In the genomic region with DNA sequence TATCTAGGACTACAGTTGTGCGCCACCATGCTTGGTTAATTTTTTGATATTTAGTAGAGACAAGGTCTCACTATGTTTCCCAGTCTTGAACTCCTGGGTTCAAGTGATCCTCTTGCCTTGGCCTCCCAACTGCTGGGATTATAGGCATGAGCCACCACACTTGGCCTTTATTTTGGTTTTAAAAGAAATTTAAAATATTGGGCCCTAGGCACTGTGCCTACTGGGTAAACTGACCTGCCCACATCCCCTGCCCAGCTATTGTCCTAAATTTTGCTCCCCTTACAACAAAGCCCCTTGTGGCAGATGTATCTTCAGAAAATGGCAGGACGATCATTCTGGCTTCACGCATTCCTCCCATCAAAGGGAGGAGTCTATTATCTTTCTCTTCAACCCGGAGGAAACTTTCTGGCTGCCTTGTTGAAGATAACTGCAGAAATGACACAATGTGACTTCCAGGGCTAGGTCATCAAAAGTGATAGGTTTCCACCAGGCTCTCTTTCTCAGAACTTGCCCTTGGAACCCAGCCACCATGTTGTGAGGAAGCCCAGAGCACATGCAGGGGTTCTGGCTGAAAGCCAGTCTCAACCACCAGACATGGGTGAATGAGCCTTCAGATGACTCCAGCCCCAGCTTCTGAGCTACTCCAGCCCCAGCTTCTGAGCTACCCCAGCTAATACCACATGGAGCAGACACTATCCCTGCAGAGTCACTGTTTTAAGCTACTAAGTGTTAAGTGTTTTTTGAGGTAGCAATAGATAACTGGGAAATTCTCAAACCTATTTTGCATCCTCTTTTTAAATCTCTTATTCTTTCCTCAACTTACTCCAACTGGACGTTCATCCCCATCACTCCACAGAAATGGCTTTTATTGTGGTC, we compare ENCODE assay signal across 13 cellular contexts. TPM values are rescaled to one million over a fixed set of nuclear protein-coding genes. Genes with fewer than 3 reads are reported as not detected.
DNase-seq lines count a peak whose midpoint lies in the region; ATAC-seq, FAIRE-seq and TF ChIP-seq lines count a peak whose summit lies in the region.
"Had no signal": no experiment of that assay in that cellular context is flagged by ENCODE, and none has a peak within 500 bp of the region (broad histone marks: within the 10 kb centered on the region; RNA-seq: fewer than 3 reads in every experiment).

No MANE protein-coding gene starts in this region.

- POLR2A ChIA-PET in A549 (lab: Yijun Ruan, JAX) = interaction anchor here (0.6 kb wide), 1 partner anchor 691 kb away, joined by 3 read pairs; a partner anchor contains a TSS
- POLR2A ChIA-PET in HEK293T (lab: Yijun Ruan, JAX) = no interaction called here

- no peak for TF ChIP-seq EP300 in A549 (IDR thresholded peaks at IDR 0.05)

- H3K9me3 ChIP-seq in A549 = no peaks in the 10 kb centered on the region
- no peaks in the 10 kb centered on the region for H3K9me3 ChIP-seq in fibroblast of lung (ENCODE audit: control insufficient read depth, insufficient read depth, low read depth, low read length)
- H3K9me3 ChIP-seq in aorta (ENCODE audit: control insufficient read depth, low read length) = no peaks in the 10 kb centered on the region

- WGBS in A549 (ENCODE audit: missing lambda C conversion rate) = 82% methylated on average over 5 of the region's 5 CpGs
- WGBS in aorta, 2 donors = 91% methylated on average over 5 of the region's 5 CpGs

- TF ChIP-seq POLR2A in A549 (IDR thresholded peaks at IDR 0.05; ENCODE audit: low read length) = no peak

- H3K4me2 ChIP-seq in A549 = peak overlapping the region; percentile 55
- H3K4me2 ChIP-seq in fibroblast of lung (ENCODE audit: extremely low read depth, insufficient read depth, low read length) = peak overlapping the region; percentile 62
- H3K4me2 ChIP-seq: KMS-11 had no signal

- no peak overlapping the region for H2AFZ ChIP-seq in fibroblast of lung (ENCODE audit: low read length)

- FAIRE-seq in A549 (lab: Jason Lieb, UNC) = no peak

- no peaks in the 10 kb centered on the region for H3K27me3 ChIP-seq in fibroblast of lung (ENCODE audit: control insufficient read depth, insufficient read depth, low read length)
- H3K27me3 ChIP-seq in aorta (ENCODE audit: control insufficient read depth in 1 of 2, insufficient read depth in 2 of 2, low read length in 1 of 2) = no peaks in the 10 kb centered on the region

- no peaks in the 10 kb centered on the region for H4K20me1 ChIP-seq in fibroblast of lung (ENCODE audit: control insufficient read depth, extremely low read depth, insufficient read depth, low read length)

- H3K4me1 ChIP-seq in A549 (peaks cover 76% of the 10 kb centered on the region), fibroblast of lung (ENCODE audit: control insufficient read depth, extremely low read depth, insufficient read depth, low read length) (peaks cover 28% of the 10 kb centered on the region), aorta (ENCODE audit: control insufficient read depth in 1 of 2, insufficient read depth in 2 of 2, low read length in 2 of 2) (peaks cover 0 to 2% of the 10 kb centered on the region in 2 donors)

- TF ChIP-seq CTCF in A549 (IDR thresholded peaks at IDR 0.05) (no peak), fibroblast of lung (conservative IDR thresholded peaks at IDR 0.05 in 1 of 2, IDR thresholded peaks at IDR 0.05 in 1 of 2; ENCODE audit: low read depth in 1 of 2, low read length in 2 of 2) (no peak)

- ATAC-seq in A549 (peak in 1 of 2 experiments; percentile 17; a peak in 1 of 6 replicates), SK-N-SH treated with all-trans-retinoic acid at 6 μM for 48 hours (peak; percentile 40), aorta (ENCODE audit: low FRiP score) (no peak)
- ATAC-seq: T-cell had no signal

- H3K9ac ChIP-seq in fibroblast of lung (ENCODE audit: insufficient read depth, low read length) = no peak overlapping the region
- H3K9ac ChIP-seq: KMS-11 had no signal

- intact Hi-C loops in aorta (cut with DNase I) = no loop called here

- no peaks in the 10 kb centered on the region for H3K36me3 ChIP-seq in fibroblast of lung (ENCODE audit: control insufficient read depth, insufficient read depth, low read length)
- H3K36me3 ChIP-seq in aorta (ENCODE audit: control insufficient read depth in 1 of 2, insufficient read depth in 2 of 2, low read length in 1 of 2) = peaks cover 0 to 2% of the 10 kb centered on the region in 2 donors

- H3K27ac ChIP-seq in A549 (peak overlapping the region; percentile 72 to 86), fibroblast of lung (ENCODE audit: insufficient read depth, low read length) (peak overlapping the region; percentile 49), aorta (ENCODE audit: low read depth in 1 of 2, low read length in 2 of 2) (no peak overlapping the region)
- H3K27ac ChIP-seq: KMS-11 had no signal

- H3K79me2 ChIP-seq in fibroblast of lung (ENCODE audit: control insufficient read depth, insufficient read depth, low read length) = no peaks in the 10 kb centered on the region

- CTCF ChIA-PET in A549 (lab: Yijun Ruan, JAX) = interaction anchor here (0.6 to 5.8 kb wide), 5 partner anchors 15 to 123 kb away, joined by 3 to 31 read pairs (median 4); no protein-coding TSS in a partner anchor
- CTCF ChIA-PET in HEK293T (lab: Yijun Ruan, JAX) = interaction anchor here (1.0 kb wide), 1 partner anchor 15 kb away, joined by 5 read pairs; no protein-coding TSS in a partner anchor

- peak in 1 of 2 experiments; percentile 34 for DNase-seq in A549 (ENCODE audit: low read depth in 1 of 2, low spot score in 1 of 2)
- DNase-seq in HEK293T (ENCODE audit: extremely low spot score) = no peak
- DNase-seq in fibroblast of lung (ENCODE audit: low read depth in 2 of 2) = peak; percentile 77 to 82
- DNase-seq in islet precursor cell = no peak
- DNase-seq in CD1c-positive myeloid dendritic cell (ENCODE audit: extremely low spot score) = no peak
- no peak for DNase-seq in hepatic stellate cell (ENCODE audit: low spot score)
- no peak for DNase-seq in aorta
- DNase-seq: CD4-positive, CD25-positive, alpha-beta regulatory T cell; NCI-H748 treated with DMSO at 0.1 percent for 48 hours; T-cell had no signal

- TF ChIP-seq RAD21 in A549 (conservative IDR thresholded peaks at IDR 0.05 in 1 of 2, IDR thresholded peaks at IDR 0.05 in 1 of 2) = no peak

- H3K4me3 ChIP-seq in A549 (no peak overlapping the region), fibroblast of lung (replicated peaks in 1 of 4; ENCODE audit: control extremely low read depth in 1 of 4, insufficient read depth in 1 of 4, low read depth in 3 of 4, low read length in 4 of 4) (no peak overlapping the region), aorta (ENCODE audit: low read length in 2 of 2) (no peak overlapping the region)

TF ChIP-seq in A549, 52 proteins besides CTCF, POLR2A, EP300 and RAD21:
- no peak for TF ChIP-seq RCOR1 (IDR thresholded peaks at IDR 0.05; ENCODE audit: low read depth, low read length)

TF ChIP-seq in HEK293T, 16 proteins besides CTCF, POLR2A, EP300 and RAD21:
- 0 out of 2 replicates have a peak, but pooled peaks have one; percentile 28 for TF ChIP-seq ZNF384 (IDR thresholded peaks at IDR 0.05)
- TF ChIP-seq HDGF (IDR thresholded peaks at IDR 0.05; ENCODE audit: borderline replicate concordance) = no peak

TF ChIP-seq in SK-N-SH treated with all-trans-retinoic acid at 6 μM for 48 hours, 23 proteins besides CTCF, POLR2A, EP300 and RAD21 (continues in another document):
- TF ChIP-seq RARB (CRISPR knock-in tag; IDR thresholded peaks at IDR 0.05) = no peak

RNA-seq across cellular contexts. Expression of a gene that starts 4.6 kb away (rescaled TPM):
- polyA plus RNA-seq in A549 (2011; rRNA removed) (0.62 and 0.82 TPM in 2 replicates), A549 (2017; fragmentation: RNase III; extraction: RNeasy Plus Mini Kit Qiagen cat#74134 plus additional on column Dnase treatment) (0.90 to 1.0 TPM (median 0.98 TPM) in 3 replicates), fibroblast of lung (0.14 and 0.39 TPM in 2 replicates), aorta (1 to 10 TPM in 1 of 2 donors, under 1 TPM in 1; 0.88 to 2.4 TPM)
- polyA plus RNA-seq in A549 (2012; cell fraction: cytosol; rRNA removed) = 0.41 and 0.45 TPM in 2 replicates
- polyA plus RNA-seq in A549 (2012; cell fraction: nucleus; rRNA removed) = 1.1 and 2.3 TPM in 2 replicates
- 0.54 and 0.74 TPM in 2 replicates for polyA minus RNA-seq in A549 (2011; rRNA and poly(A)+ RNA removed)
- total RNA-seq in fibroblast of lung (under 0.01 and 0.83 TPM in 2 replicates), aorta (1 to 10 TPM; 2.0 to 4.1 TPM)
- 0.12 and 0.14 TPM in 2 replicates for polyA plus RNA-seq in fibroblast of lung (2012)
- polyA minus RNA-seq in fibroblast of lung (ENCODE audit: low replicate concordance) = 1.1 TPM in 1 of 2 replicates, not detected in the other

RNA-seq across cellular contexts. Expression of a gene that starts 18.3 kb away (rescaled TPM):
- polyA plus RNA-seq in A549 (2011; rRNA removed) (41.7 and 60.7 TPM in 2 replicates), A549 (2017; fragmentation: RNase III; extraction: RNeasy Plus Mini Kit Qiagen cat#74134 plus additional on column Dnase treatment) (31.4 to 33.9 TPM (median 31.5 TPM) in 3 replicates), fibroblast of lung (70.9 and 74.1 TPM in 2 replicates), aorta (10 to 100 TPM; 17.7 to 28.4 TPM)
- polyA plus RNA-seq in A549 (2012; cell fraction: cytosol; rRNA removed) = 17.3 and 18.9 TPM in 2 replicates
- polyA plus RNA-seq in A549 (2012; cell fraction: nucleus; rRNA removed) = 3.7 and 5.0 TPM in 2 replicates
- polyA minus RNA-seq in A549 (2011; rRNA and poly(A)+ RNA removed) = 8.0 and 8.4 TPM in 2 replicates
- total RNA-seq in fibroblast of lung (46.5 and 67.5 TPM in 2 replicates), aorta (10 to 100 TPM; 20.2 to 24.3 TPM)
- 42.4 and 44.4 TPM in 2 replicates for polyA plus RNA-seq in fibroblast of lung (2012)
- 2.0 and 4.2 TPM in 2 replicates for polyA minus RNA-seq in fibroblast of lung (ENCODE audit: low replicate concordance)

RNA-seq across cellular contexts. Expression of a gene that starts 26.2 kb away (rescaled TPM):
- not detected in 2 replicates for polyA plus RNA-seq in A549 (2011; rRNA removed)
- polyA plus RNA-seq in A549 (2012; cell fraction: cytosol; rRNA removed) = not detected in 2 replicates
- polyA plus RNA-seq in A549 (2012; cell fraction: nucleus; rRNA removed) = not detected in 2 replicates
- polyA plus RNA-seq in A549 (2017; fragmentation: RNase III; extraction: RNeasy Plus Mini Kit Qiagen cat#74134 plus additional on column Dnase treatment) = not detected in 3 replicates
- polyA minus RNA-seq in A549 (2011; rRNA and poly(A)+ RNA removed) = not detected in 2 replicates
- under 0.01 and 0.33 TPM in 2 replicates for total RNA-seq in fibroblast of lung
- polyA plus RNA-seq in fibroblast of lung = 0.11 and 0.16 TPM in 2 replicates
- polyA plus RNA-seq in fibroblast of lung (2012) = 0.10 and 0.12 TPM in 2 replicates
- not detected in 2 replicates for polyA minus RNA-seq in fibroblast of lung (ENCODE audit: low replicate concordance)
- not detected for total RNA-seq in aorta
- not detected for polyA plus RNA-seq in aorta
- total RNA-seq: CD4-positive, CD25-positive, alpha-beta regulatory T cell; left lobe of liver; T-cell had no signal
- polyA plus RNA-seq: CD4-positive, CD25-positive, alpha-beta regulatory T cell had no signal

RNA-seq across cellular contexts. Expression of a gene that starts 56.9 kb away (rescaled TPM):
- 0.44 and 0.66 TPM in 2 replicates for polyA plus RNA-seq in A549 (2011; rRNA removed)
- 0.71 and 1.1 TPM in 2 replicates for polyA plus RNA-seq in A549 (2012; cell fraction: cytosol; rRNA removed)
- 0.40 and 0.69 TPM in 2 replicates for polyA plus RNA-seq in A549 (2012; cell fraction: nucleus; rRNA removed)
- 0.58 to 1.1 TPM (median 0.96 TPM) in 3 replicates for polyA plus RNA-seq in A549 (2017; fragmentation: RNase III; extraction: RNeasy Plus Mini Kit Qiagen cat#74134 plus additional on column Dnase treatment)
- 1.1 and 1.3 TPM in 2 replicates for polyA minus RNA-seq in A549 (2011; rRNA and poly(A)+ RNA removed)
- 1.0 and 1.2 TPM in 2 replicates for total RNA-seq in fibroblast of lung
- polyA plus RNA-seq in fibroblast of lung = 0.87 and 1.1 TPM in 2 replicates
- 4.7 and 8.0 TPM in 2 replicates for polyA plus RNA-seq in fibroblast of lung (2012)
- 3.7 and 4.6 TPM in 2 replicates for polyA minus RNA-seq in fibroblast of lung (ENCODE audit: low replicate concordance)
- 1 to 10 TPM; 1.7 to 3.1 TPM for total RNA-seq in aorta
- 10 to 100 TPM in 1 of 2 donors, under 1 TPM in 1; 0.51 to 30.7 TPM for polyA plus RNA-seq in aorta
- total RNA-seq: CD4-positive, CD25-positive, alpha-beta regulatory T cell had no signal

Comparison
In these comparisons a context has a peak if more than half of its experiments do, and no peak if none do; other contexts are left out.
1. DNase-seq: peak in fibroblast of lung (2 of 2); none in HEK293T (single experiment), islet precursor cell (single experiment), CD1c-positive myeloid dendritic cell (single experiment), hepatic stellate cell (single experiment) and aorta (0 of 2).
2. H3K27ac ChIP-seq: peak in A549 (2 of 2) and fibroblast of lung (single experiment); none in aorta (0 of 2).